Comparison of ENCODE assay signal across 11 cellular contexts in genomic region chr4:121088867-121089266, GRCh38.
"Had no signal": no experiment of that assay in that cellular context is flagged by ENCODE, and none has a peak within 500 bp of the region (broad histone marks: within the 10 kb centered on the region; RNA-seq: fewer than 3 reads in every experiment).

No MANE protein-coding gene starts in this region.

- DNase-seq: GM23248, GOT3, H7, H9, HCEC 1CT, HFFc6 had no signal

- FAIRE-seq: H1, H54 had no signal

- H3K9me3 ChIP-seq: HAP-1 had no signal

- H3K4me3 ChIP-seq: GM23248, GM23338, HAP-1 had no signal

- H3K9ac ChIP-seq: GM23248 had no signal

- H3K4me2 ChIP-seq: GM23338 had no signal

- ATAC-seq: GM23338, HCT116 had no signal

- H3K4me1 ChIP-seq: HAP-1 had no signal

- H3K36me3 ChIP-seq: HAP-1 had no signal

- H2AFZ ChIP-seq: GM23248, GM23338 had no signal

- H3K27ac ChIP-seq: GM23248 had no signal
